In genomic region chr5:93789173-93790070, GRCh38 we compare ENCODE assay signal across 12 cellular contexts. TPM values are rescaled to one million over a fixed set of nuclear protein-coding genes. Genes with fewer than 3 reads are reported as not detected.
DNase-seq lines count a peak whose midpoint lies in the region; ATAC-seq and TF ChIP-seq lines count a peak whose summit lies in the region.
"Had no signal": no experiment of that assay in that cellular context is flagged by ENCODE, and none has a peak within 500 bp of the region (broad histone marks: within the 10 kb centered on the region; RNA-seq: fewer than 3 reads in every experiment).

No MANE protein-coding gene starts in this region.

- no peak overlapping the region for H3K27ac Mint-ChIP-seq in MCF 10A (ENCODE audit: low read depth, unreplicated experiment)
- no peak overlapping the region for H3K27ac Mint-ChIP-seq in activated T-cell treated with anti-CD3 and anti-CD28 coated beads, Interleukin-2, amount 50 U/mL, for 72 hours

- H3K36me3 Mint-ChIP-seq in MCF 10A (ENCODE audit: insufficient read depth, unreplicated experiment), result peaks cover 3% of the 10 kb centered on the region
- no peaks in the 10 kb centered on the region for H3K36me3 Mint-ChIP-seq in activated T-cell treated with anti-CD3 and anti-CD28 coated beads, Interleukin-2, amount 50 U/mL, for 72 hours (ENCODE audit: insufficient read depth in 2 of 2)

- POLR2A ChIA-PET in MCF 10A (lab: Yijun Ruan, JAX), result interaction anchor here (0.6 to 1.1 kb wide), 4 partner anchors 168 to 989 kb away, joined by 3 to 4 read pairs (median 4); partner anchors contain the start of gene NR2F1

- no peak for TF ChIP-seq EP300 in ovary (IDR thresholded peaks at IDR 0.05)

- no peak for ATAC-seq in activated T-cell treated with anti-CD3 and anti-CD28 coated beads, Interleukin-2, amount 50 U/mL, for 72 hours (replicated peaks in 1 of 2)
- no peak for ATAC-seq in HG03354 (IDR thresholded peaks at IDR 0.05; ENCODE audit: poor library complexity, severe bottlenecking, unreplicated experiment)

- CTCF ChIA-PET in MCF 10A (lab: Yijun Ruan, JAX), result interaction anchor here (0.8 to 5.0 kb wide), 6 partner anchors 11 to 198 kb away, joined by 3 to 30 read pairs (median 4); no protein-coding TSS in a partner anchor

- no TSS peak for BruUV-seq in MCF 10A (replicated peaks; lab: Mats Ljungman, UMichigan)

- H3K4me3 ChIP-seq in breast epithelium (no peak overlapping the region), fibroblast of lung (replicated peaks in 1 of 4; ENCODE audit: control extremely low read depth in 1 of 4, insufficient read depth in 1 of 4, low read depth in 3 of 4, low read length in 4 of 4) (no peak overlapping the region), ovary (no peak overlapping the region)
- H3K4me3 ChIP-seq: colonic mucosa, HAP-1, SK-N-MC had no signal

- H4K20me1 ChIP-seq in fibroblast of lung (ENCODE audit: control insufficient read depth, extremely low read depth, insufficient read depth, low read length), result no peaks in the 10 kb centered on the region

- no peak overlapping the region for H3K9ac ChIP-seq in fibroblast of lung (ENCODE audit: insufficient read depth, low read length)

- H3K27ac ChIP-seq in breast epithelium (no peak overlapping the region), fibroblast of lung (ENCODE audit: insufficient read depth, low read length) (peak overlapping the region; percentile 18), ovary (no peak overlapping the region)
- H3K27ac ChIP-seq: colonic mucosa, SK-N-MC had no signal

- peaks cover 5% of the 10 kb centered on the region for H3K4me1 Mint-ChIP-seq in MCF 10A (ENCODE audit: insufficient read depth, unreplicated experiment)
- H3K4me1 Mint-ChIP-seq in activated T-cell treated with anti-CD3 and anti-CD28 coated beads, Interleukin-2, amount 50 U/mL, for 72 hours (ENCODE audit: low read depth), result no peaks in the 10 kb centered on the region

- no peaks in the 10 kb centered on the region for H3K27me3 Mint-ChIP-seq in MCF 10A (ENCODE audit: insufficient read depth, unreplicated experiment)
- H3K27me3 Mint-ChIP-seq in activated T-cell treated with anti-CD3 and anti-CD28 coated beads, Interleukin-2, amount 50 U/mL, for 72 hours (ENCODE audit: low read depth), result no peaks in the 10 kb centered on the region

- H3K36me3 ChIP-seq in breast epithelium, result no peaks in the 10 kb centered on the region
- H3K36me3 ChIP-seq in fibroblast of lung (ENCODE audit: control insufficient read depth, insufficient read depth, low read length), result no peaks in the 10 kb centered on the region
- no peaks in the 10 kb centered on the region for H3K36me3 ChIP-seq in ovary
- H3K36me3 ChIP-seq: colonic mucosa, HAP-1 had no signal

- no peak overlapping the region for H2AFZ ChIP-seq in fibroblast of lung (ENCODE audit: low read length)

- H3K27me3 ChIP-seq in breast epithelium (no peaks in the 10 kb centered on the region), fibroblast of lung (ENCODE audit: control insufficient read depth, insufficient read depth, low read length) (no peaks in the 10 kb centered on the region), ovary (no peaks in the 10 kb centered on the region)
- H3K27me3 ChIP-seq: colonic mucosa had no signal

- no peak overlapping the region for H3K4me3 Mint-ChIP-seq in MCF 10A (ENCODE audit: unreplicated experiment)
- no peak overlapping the region for H3K4me3 Mint-ChIP-seq in activated T-cell treated with anti-CD3 and anti-CD28 coated beads, Interleukin-2, amount 50 U/mL, for 72 hours

- H3K9me3 Mint-ChIP-seq in MCF 10A (ENCODE audit: unreplicated experiment), result no peaks in the 10 kb centered on the region
- no peaks in the 10 kb centered on the region for H3K9me3 Mint-ChIP-seq in activated T-cell treated with anti-CD3 and anti-CD28 coated beads, Interleukin-2, amount 50 U/mL, for 72 hours

- DNase-seq in MCF 10A (ENCODE audit: unreplicated experiment) (peak; percentile 43), breast epithelium (ENCODE audit: low spot score in 2 of 2) (no peak), RPMI7951 (ENCODE audit: low read depth) (peak; percentile 70), fibroblast of lung (ENCODE audit: low read depth in 2 of 2) (peak; percentile 85 to 90), DMS153 (lab: John Stamatoyannopoulos, UW) (no peak), ovary (no peak)
- no peak for DNase-seq in activated T-cell treated with anti-CD3 and anti-CD28 coated beads, Interleukin-2, amount 50 U/mL, for 72 hours
- DNase-seq: colonic mucosa, NCI-H2081 treated with DMSO at 0.1 percent for 48 hours had no signal

- 44 to 46% (median 45%) methylated on average over 5 of the region's 5 CpGs for WGBS in ovary, 3 donors

- no peak overlapping the region for H3K4me2 ChIP-seq in fibroblast of lung (ENCODE audit: extremely low read depth, insufficient read depth, low read length)

- H3K9me3 ChIP-seq in breast epithelium (no peaks in the 10 kb centered on the region), fibroblast of lung (ENCODE audit: control insufficient read depth, insufficient read depth, low read depth, low read length) (no peaks in the 10 kb centered on the region), ovary (no peaks in the 10 kb centered on the region)
- H3K9me3 ChIP-seq: colonic mucosa, HAP-1 had no signal

- TF ChIP-seq POLR2A in breast epithelium (IDR thresholded peaks at IDR 0.05) (no peak), ovary (IDR thresholded peaks at IDR 0.05) (no peak)

- TF ChIP-seq CTCF in MCF 10A (IDR thresholded peaks at IDR 0.05; ENCODE audit: unreplicated experiment) (no peak), breast epithelium (IDR thresholded peaks at IDR 0.05) (no peak), fibroblast of lung (conservative IDR thresholded peaks at IDR 0.05 in 1 of 2, IDR thresholded peaks at IDR 0.05 in 1 of 2; ENCODE audit: low read depth in 1 of 2, low read length in 2 of 2) (peak in 1 of 2 donors; percentile 7), ovary (IDR thresholded peaks at IDR 0.05) (no peak)

- H3K4me1 ChIP-seq in breast epithelium, result no peaks in the 10 kb centered on the region
- H3K4me1 ChIP-seq in fibroblast of lung (ENCODE audit: control insufficient read depth, extremely low read depth, insufficient read depth, low read length), result peaks cover 6% of the 10 kb centered on the region
- H3K4me1 ChIP-seq in ovary (ENCODE audit: insufficient read depth), result no peaks in the 10 kb centered on the region
- H3K4me1 ChIP-seq: colonic mucosa, HAP-1 had no signal

- no peaks in the 10 kb centered on the region for H3K79me2 ChIP-seq in fibroblast of lung (ENCODE audit: control insufficient read depth, insufficient read depth, low read length)

- intact Hi-C loops in MCF 10A (cut with micrococcal nuclease) (loop anchor here (2.0 to 10.0 kb wide), 4 partner anchors 167 to 875 kb away; partner anchors contain the start of genes NR2F1 and NR2F1-AS1), breast epithelium (cut with DNase I; ENCODE audit: low total_unique reads) (loop anchor here (10.0 kb wide), 1 partner anchor 425 kb away; no protein-coding TSS in a partner anchor), ovary (cut with DNase I) (loop anchor here in 2 of 4 donors (10.0 kb wide), 2 partner anchors 195 to 205 kb away; partner anchors contain the start of genes NR2F1 (in 1 of the 2) and NR2F1-AS1 (in 1 of the 2))

RNA-seq across cellular contexts. Expression of gene POU5F2, which starts 48.0 kb away (rescaled TPM):
- 0.72 and 0.76 TPM in 2 replicates for total RNA-seq in MCF 10A (2022)
- 10 to 100 TPM in 1 of 3 donors, 1 to 10 TPM in 2; 4.2 to 10.4 (median 6.2) TPM for total RNA-seq in breast epithelium
- total RNA-seq in RPMI7951 (2014; rRNA removed; shearing (Covaris generic)), result 0.10 and 0.24 TPM in 2 replicates
- total RNA-seq in fibroblast of lung, result 0.51 and 0.66 TPM in 2 replicates
- polyA plus RNA-seq in fibroblast of lung, result 0.01 TPM in 2 replicates
- not detected in 2 replicates for polyA plus RNA-seq in fibroblast of lung (2012)
- polyA minus RNA-seq in fibroblast of lung (ENCODE audit: low replicate concordance), result not detected in 2 replicates
- total RNA-seq in activated T-cell treated with anti-CD3 and anti-CD28 coated beads, Interleukin-2, amount 50 U/mL, for 72 hours, result under 1 TPM; 0.89 to 0.93 TPM
- 1 to 10 TPM in 5 of 7 donors, under 1 TPM in 2; 0.69 to 3.0 (median 1.2) TPM for total RNA-seq in ovary
- polyA plus RNA-seq in ovary, result under 1 TPM; 0.06 to 0.23 TPM

Comparison
In these comparisons a context has a peak if more than half of its experiments do, and no peak if none do; other contexts are left out.
1. DNase-seq: peak in MCF 10A (single experiment), RPMI7951 (single experiment) and fibroblast of lung (2 of 2); none in breast epithelium (0 of 2), DMS153 (single experiment), activated T-cell treated with anti-CD3 and anti-CD28 coated beads, Interleukin-2, amount 50 U/mL, for 72 hours (0 of 2) and ovary (0 of 5).